In genomic region chr16:4693956-4694663, GRCh38 we compare ENCODE assay signal across 8 cellular contexts. TPM values are rescaled to one million over a fixed set of nuclear protein-coding genes. Genes with fewer than 3 reads are reported as not detected.
A peak's percentile ranks its signal among the peaks of the same experiment; 100 is the strongest.
DNase-seq lines count a peak whose midpoint lies in the region; ATAC-seq and TF ChIP-seq lines count a peak whose summit lies in the region.

No MANE protein-coding gene starts in this region.

- H3K27me3 Mint-ChIP-seq in CD14-positive monocyte (ENCODE audit: low read depth in 3 of 3): peaks cover 0 to 1% (median 0%) of the 10 kb centered on the region in 3 donors
- H3K27me3 Mint-ChIP-seq in activated naive CD8-positive, alpha-beta T cell: no peaks in the 10 kb centered on the region

- H3K36me3 Mint-ChIP-seq in CD14-positive monocyte: peaks cover 18 to 49% of the 10 kb centered on the region in 2 donors
- no peaks in the 10 kb centered on the region for H3K36me3 Mint-ChIP-seq in activated naive CD8-positive, alpha-beta T cell

- H3K4me3 ChIP-seq in OCI-LY3 (ENCODE audit: low read length): peak overlapping the region; percentile 88
- H3K4me3 ChIP-seq in cardiac muscle cell: peak overlapping the region; percentile 49

- H3K9me3 ChIP-seq in OCI-LY3 (ENCODE audit: insufficient read depth, low read length) (no peaks in the 10 kb centered on the region), cardiac muscle cell (ENCODE audit: low read depth) (no peaks in the 10 kb centered on the region)

- H3K9me3 Mint-ChIP-seq in CD14-positive monocyte: no peaks in the 10 kb centered on the region
- no peaks in the 10 kb centered on the region for H3K9me3 Mint-ChIP-seq in activated naive CD8-positive, alpha-beta T cell (ENCODE audit: low read depth)

- peak overlapping the region in 3 of 7 donors; percentile 75 to 87 (median 78) for H3K27ac Mint-ChIP-seq in CD14-positive monocyte
- peak overlapping the region; percentile 41 for H3K27ac Mint-ChIP-seq in activated naive CD8-positive, alpha-beta T cell

- H3K9ac ChIP-seq in OCI-LY3 (ENCODE audit: low read length): peak overlapping the region; percentile 84

- H3K4me1 Mint-ChIP-seq in CD14-positive monocyte: peaks cover 42% of the 10 kb centered on the region
- H3K4me1 Mint-ChIP-seq in activated naive CD8-positive, alpha-beta T cell (ENCODE audit: low read depth): peaks cover 14% of the 10 kb centered on the region

- peak overlapping the region; percentile 87 for H3K4me2 ChIP-seq in OCI-LY3 (ENCODE audit: low read length)

- peaks cover 11% of the 10 kb centered on the region for H3K4me1 ChIP-seq in OCI-LY3 (ENCODE audit: low read length)
- H3K4me1 ChIP-seq in cardiac muscle cell (ENCODE audit: low read depth): peaks cover 4% of the 10 kb centered on the region

- H3K27ac ChIP-seq in OCI-LY3 (ENCODE audit: low read length) (0 out of 2 replicates have a peak overlapping the region, but pooled peaks have one; percentile 26), cardiac muscle cell (peak overlapping the region; percentile 86)

- peak overlapping the region; percentile 76; the same call in 1 of the 2 replicates for H2AFZ ChIP-seq in OCI-LY3 (ENCODE audit: low read depth, low read length)

- DNase-seq in CD14-positive monocyte (ENCODE audit: low spot score): peak; percentile 44
- peak; percentile 42 to 81 for DNase-seq in cardiac muscle cell (ENCODE audit: low read depth in 1 of 2, low spot score in 1 of 2)
- DNase-seq in posterior vena cava (ENCODE audit: low spot score): peak; percentile 85
- no peak for DNase-seq in GOT3 (lab: John Stamatoyannopoulos, UW)
- DNase-seq in NCI-H524 treated with DMSO at 0.1 percent for 48 hours (lab: John Stamatoyannopoulos, UW): no peak

- TF ChIP-seq CTCF in CD14-positive monocyte (IDR thresholded peaks at IDR 0.05) (no peak), OCI-LY3 (IDR thresholded peaks at IDR 0.05; ENCODE audit: low read depth, low read length) (no peak), cardiac muscle cell (IDR thresholded peaks at IDR 0.05; ENCODE audit: low read depth, low read length) (no peak)

- ATAC-seq in GM21825 (IDR thresholded peaks at IDR 0.05; ENCODE audit: unreplicated experiment): peak; percentile 11

- H3K27me3 ChIP-seq in OCI-LY3 (ENCODE audit: low read depth, low read length) (no peaks in the 10 kb centered on the region), cardiac muscle cell (no peaks in the 10 kb centered on the region)

- H3K79me2 ChIP-seq in OCI-LY3 (ENCODE audit: low read length): peaks cover 13% of the 10 kb centered on the region

- H3K36me3 ChIP-seq in OCI-LY3 (replicated peaks; ENCODE audit: low read depth, low read length): peaks cover 6% of the 10 kb centered on the region
- peaks cover 18% of the 10 kb centered on the region for H3K36me3 ChIP-seq in cardiac muscle cell

- H3K4me3 Mint-ChIP-seq in CD14-positive monocyte: peak overlapping the region; percentile 75 to 86
- H3K4me3 Mint-ChIP-seq in activated naive CD8-positive, alpha-beta T cell: peak overlapping the region; percentile 77

- H4K20me1 ChIP-seq in OCI-LY3 (ENCODE audit: insufficient read depth, low read length): no peaks in the 10 kb centered on the region

- intact Hi-C loops in CD14-positive monocyte (cut with micrococcal nuclease) (loop anchor here (2.0 to 5.0 kb wide), 2 partner anchors 41 to 67 kb away; partner anchors contain the start of genes ANKS3 (in 1 of the 2) and DNAAF8 (in 1 of the 2)), posterior vena cava (cut with DNase I) (no loop called here)

RNA-seq across cellular contexts. Expression of gene NUDT16L1, which starts 0.7 kb away (rescaled TPM):
- polyA plus RNA-seq in CD14-positive monocyte (10 to 100 TPM; 41.1 to 62.7 TPM), cardiac muscle cell (141 and 157 TPM in 2 replicates)
- total RNA-seq in cardiac muscle cell (84.4 and 139 TPM in 2 replicates), posterior vena cava (10 to 100 TPM; 10.7 to 14.2 TPM)

RNA-seq across cellular contexts. Expression of gene ANKS3, which starts 40.0 kb away (rescaled TPM):
- under 1 TPM; 0.59 to 0.95 TPM for polyA plus RNA-seq in CD14-positive monocyte
- 38.7 and 40.3 TPM in 2 replicates for total RNA-seq in cardiac muscle cell
- polyA plus RNA-seq in cardiac muscle cell: 35.2 and 37.6 TPM in 2 replicates
- 10 to 100 TPM; 17.0 to 17.8 TPM for total RNA-seq in posterior vena cava

RNA-seq across cellular contexts. Expression of gene DNAAF8, which starts 40.2 kb away (rescaled TPM):
- under 1 TPM in 1 of 2 donors, not detected in 1; 0.36 TPM for polyA plus RNA-seq in CD14-positive monocyte
- total RNA-seq in cardiac muscle cell: 0.77 and 1.2 TPM in 2 replicates
- 0.07 and 1.2 TPM in 2 replicates for polyA plus RNA-seq in cardiac muscle cell
- total RNA-seq in posterior vena cava: under 1 TPM; 0.32 to 0.43 TPM

Comparison
In these comparisons a context has a peak if more than half of its experiments do, and no peak if none do; other contexts are left out.
1. DNase-seq: peak in CD14-positive monocyte (single experiment), cardiac muscle cell (2 of 2) and posterior vena cava (single experiment); none in GOT3 (single experiment) and NCI-H524 treated with DMSO at 0.1 percent for 48 hours (single experiment).
2. intact Hi-C loops: an anchor here in CD14-positive monocyte (2.0 to 5.0 kb wide); none called in posterior vena cava.